13 cellular contexts compared by ENCODE assay signal in genomic region chr4:112119358-112119783, GRCh38. TPM values are rescaled to one million over a fixed set of nuclear protein-coding genes. Genes with fewer than 3 reads are reported as not detected.
DNase-seq lines count a peak whose midpoint lies in the region; ATAC-seq and TF ChIP-seq lines count a peak whose summit lies in the region.
"Had no signal": no experiment of that assay in that cellular context is flagged by ENCODE, and none has a peak within 500 bp of the region (broad histone marks: within the 10 kb centered on the region; RNA-seq: fewer than 3 reads in every experiment).

No MANE protein-coding gene starts in this region.

- H3K4me1 Mint-ChIP-seq in activated CD4-positive, alpha-beta T cell treated with anti-CD3 and anti-CD28 coated beads for 36 hours = peaks cover 15% of the 10 kb centered on the region
- no peaks in the 10 kb centered on the region; the same call in 2 of the 3 replicates for H3K4me1 Mint-ChIP-seq in GM23338
- H3K4me1 Mint-ChIP-seq in glutamatergic neuron (ENCODE audit: low read depth, unreplicated experiment) = peaks cover 11% of the 10 kb centered on the region

- H3K79me2 ChIP-seq in GM23338 (replicated peaks; ENCODE audit: insufficient read depth) = no peaks in the 10 kb centered on the region

- H3K9me3 Mint-ChIP-seq in activated CD4-positive, alpha-beta T cell treated with anti-CD3 and anti-CD28 coated beads for 36 hours (ENCODE audit: low read depth) = peaks cover 2% of the 10 kb centered on the region
- H3K9me3 Mint-ChIP-seq in GM23338 (no peaks in the 10 kb centered on the region; the same call in 1 of the 3 replicates), glutamatergic neuron (ENCODE audit: unreplicated experiment) (peaks cover 4% of the 10 kb centered on the region)

- H3K27me3 Mint-ChIP-seq in activated CD4-positive, alpha-beta T cell treated with anti-CD3 and anti-CD28 coated beads for 36 hours = no peaks in the 10 kb centered on the region
- no peaks in the 10 kb centered on the region for H3K27me3 Mint-ChIP-seq in GM23338 (ENCODE audit: insufficient read depth, low read depth, poor library complexity)
- H3K27me3 Mint-ChIP-seq in glutamatergic neuron (ENCODE audit: unreplicated experiment) = no peaks in the 10 kb centered on the region

- peaks cover 9% of the 10 kb centered on the region; the same call in 1 of the 2 replicates for H3K9me2 ChIP-seq in GM23338 (ENCODE audit: insufficient read depth)

- no peaks in the 10 kb centered on the region for H3K9me3 ChIP-seq in upper lobe of right lung
- H3K9me3 ChIP-seq: gastroesophageal sphincter had no signal

- H4K20me1 ChIP-seq in GM23338 (replicated peaks; ENCODE audit: insufficient read depth) = no peaks in the 10 kb centered on the region

- peaks cover 2% of the 10 kb centered on the region for H3K36me3 Mint-ChIP-seq in activated CD4-positive, alpha-beta T cell treated with anti-CD3 and anti-CD28 coated beads for 36 hours (ENCODE audit: low read depth)
- peaks cover 2% of the 10 kb centered on the region; the same call in 1 of the 3 replicates for H3K36me3 Mint-ChIP-seq in GM23338 (ENCODE audit: low read depth)
- H3K36me3 Mint-ChIP-seq in glutamatergic neuron (ENCODE audit: unreplicated experiment) = no peaks in the 10 kb centered on the region

- no peaks in the 10 kb centered on the region for H3K36me3 ChIP-seq in GM23338 (ENCODE audit: insufficient read depth)
- no peaks in the 10 kb centered on the region for H3K36me3 ChIP-seq in upper lobe of right lung
- H3K36me3 ChIP-seq: gastroesophageal sphincter had no signal

- peak; percentile 87 for ATAC-seq in activated CD4-positive, alpha-beta T cell treated with anti-CD3 and anti-CD28 coated beads for 36 hours
- ATAC-seq in GM23338 = no peak
- peak; percentile 82 for ATAC-seq in HG03571 (IDR thresholded peaks at IDR 0.05; ENCODE audit: unreplicated experiment)
- ATAC-seq in upper lobe of right lung = no peak
- ATAC-seq: gastroesophageal sphincter had no signal

- no peak for TF ChIP-seq CTCF in GM23338 (conservative IDR thresholded peaks at IDR 0.05; ENCODE audit: low read depth in 2 of 2)
- no peak for TF ChIP-seq CTCF in upper lobe of right lung (IDR thresholded peaks at IDR 0.05)
- TF ChIP-seq CTCF in glutamatergic neuron (IDR thresholded peaks at IDR 0.05; ENCODE audit: partially characterized antibody, unreplicated experiment) = no peak

- peak overlapping the region; percentile 83 for H3K27ac Mint-ChIP-seq in activated CD4-positive, alpha-beta T cell treated with anti-CD3 and anti-CD28 coated beads for 36 hours
- H3K27ac Mint-ChIP-seq in GM23338 (no peak overlapping the region), glutamatergic neuron (ENCODE audit: unreplicated experiment) (no peak overlapping the region)
- H3K27ac Mint-ChIP-seq: nephron progenitor cell had no signal

- H3K4me3 Mint-ChIP-seq in activated CD4-positive, alpha-beta T cell treated with anti-CD3 and anti-CD28 coated beads for 36 hours = no peak overlapping the region
- no peak overlapping the region for H3K4me3 Mint-ChIP-seq in GM23338
- H3K4me3 Mint-ChIP-seq in glutamatergic neuron (ENCODE audit: unreplicated experiment) = no peak overlapping the region
- H3K4me3 Mint-ChIP-seq: nephron progenitor cell had no signal

- H2AFZ ChIP-seq in GM23338 = peak overlapping the region; percentile 59; the same call in 1 of the 2 replicates

- no peak overlapping the region for H3K4me3 ChIP-seq in GM23338
- no peak overlapping the region for H3K4me3 ChIP-seq in upper lobe of right lung
- H3K4me3 ChIP-seq: gastroesophageal sphincter had no signal

- no peak overlapping the region for H3K27ac ChIP-seq in GM23338 (ENCODE audit: low read depth)
- H3K27ac ChIP-seq in upper lobe of right lung = no peak overlapping the region
- H3K27ac ChIP-seq: gastroesophageal sphincter had no signal

- POLR2A ChIA-PET in activated CD4-positive, alpha-beta T cell treated with anti-CD3 and anti-CD28 coated beads for 36 hours (lab: Charles Lee) = no interaction called here

- H3F3A ChIP-seq in GM23338 (replicated peaks; ENCODE audit: low read depth) = no peaks in the 10 kb centered on the region

- H3K4me1 ChIP-seq in GM23338 (ENCODE audit: insufficient read depth) = no peaks in the 10 kb centered on the region
- H3K4me1 ChIP-seq in upper lobe of right lung = no peaks in the 10 kb centered on the region
- H3K4me1 ChIP-seq: gastroesophageal sphincter had no signal

- CTCF ChIA-PET in activated CD4-positive, alpha-beta T cell treated with anti-CD3 and anti-CD28 coated beads for 36 hours (lab: Charles Lee) = interaction anchor here (1.0 to 1.5 kb wide), 6 partner anchors 9 to 94 kb away, joined by 3 to 7 read pairs (median 3); no protein-coding TSS in a partner anchor

- no peaks in the 10 kb centered on the region for H3K27me3 ChIP-seq in GM23338 (ENCODE audit: insufficient read depth)
- H3K27me3 ChIP-seq in upper lobe of right lung = no peaks in the 10 kb centered on the region
- H3K27me3 ChIP-seq: gastroesophageal sphincter had no signal

- no peak overlapping the region for H3K4me2 ChIP-seq in GM23338

- DNase-seq in activated CD4-positive, alpha-beta T cell treated with anti-CD3 and anti-CD28 coated beads for 36 hours = peak; percentile 24
- no peak for DNase-seq in activated CD4-positive, alpha-beta T cell treated with anti-CD3 and anti-CD28 coated beads, Interleukin-2, amount 50 U/mL, for 1 hour
- no peak for DNase-seq in GM23338 (ENCODE audit: low spot score)
- peak; percentile 9 to 17 for DNase-seq in stimulated activated CD4-positive, alpha-beta T cell treated with anti-CD3 and anti-CD28 coated beads, Interleukin-2, amount 100 ng/mL, for 48 hours
- DNase-seq in upper lobe of right lung = no peak
- no peak for DNase-seq in A172 (ENCODE audit: low spot score)
- DNase-seq in glutamatergic neuron = no peak
- DNase-seq: 8988T, aorta, NCI-H1105 treated with DMSO at 0.1 percent for 48 hours, nephron progenitor cell had no signal

- intact Hi-C loops in activated CD4-positive, alpha-beta T cell treated with anti-CD3 and anti-CD28 coated beads for 36 hours (cut with DNase I, micrococcal nuclease) = loop anchor here (1.0 to 2.0 kb wide), 7 partner anchors 8 to 517 kb away; partner anchors contain the start of genes AP1AR (in 2 of the 2), FAM241A (in 1 of the 2), LARP7 (in 1 of the 2) and ZGRF1 (in 1 of the 2)
- intact Hi-C loops in upper lobe of right lung (cut with DNase I) = no loop called here

TF ChIP-seq in GM23338, 12 proteins besides CTCF, POLR2A, EP300 and RAD21 (continues in another document):
- TF ChIP-seq REST (IDR thresholded peaks at IDR 0.05; ENCODE audit: unreplicated experiment) (no peak), EZH2phosphoT487 (IDR thresholded peaks at IDR 0.05; ENCODE audit: unreplicated experiment) (no peak)

RNA-seq across cellular contexts. Expression of gene FAM241A, which starts 25.9 kb away (rescaled TPM):
- 1 to 10 TPM; 3.2 to 3.5 TPM for total RNA-seq in activated CD4-positive, alpha-beta T cell treated with anti-CD3 and anti-CD28 coated beads for 36 hours
- 0.43 and 0.63 TPM in 2 replicates for total RNA-seq in GM23338 (2014; rRNA removed; shearing (Covaris generic))
- polyA plus RNA-seq in GM23338 (2016; fragmentation: Nextera tagmentation; extraction: Ambion mirVana) = 0.58 and 0.66 TPM in 2 replicates
- total RNA-seq in upper lobe of right lung (6.3 TPM), glutamatergic neuron (ENCODE audit: unreplicated experiment) (1.2 TPM)
- 0.62 and 0.79 TPM in 2 replicates for total RNA-seq in A172 (2014; rRNA removed; shearing (Covaris generic))

Comparison
In these comparisons a context has a peak if more than half of its experiments do, and no peak if none do; other contexts are left out.
1. DNase-seq: peak in activated CD4-positive, alpha-beta T cell treated with anti-CD3 and anti-CD28 coated beads for 36 hours (single experiment) and stimulated activated CD4-positive, alpha-beta T cell treated with anti-CD3 and anti-CD28 coated beads, Interleukin-2, amount 100 ng/mL, for 48 hours (2 of 2); none in activated CD4-positive, alpha-beta T cell treated with anti-CD3 and anti-CD28 coated beads, Interleukin-2, amount 50 U/mL, for 1 hour (single experiment), GM23338 (single experiment), upper lobe of right lung (single experiment), A172 (single experiment) and glutamatergic neuron (single experiment).
2. ATAC-seq: peak in activated CD4-positive, alpha-beta T cell treated with anti-CD3 and anti-CD28 coated beads for 36 hours (single experiment) and HG03571 (single experiment); none in GM23338 (single experiment) and upper lobe of right lung (single experiment).